ENCODE assay signal across 9 cellular contexts in genomic region chr19:18865973-18866799, GRCh38. TPM values are rescaled to one million over a fixed set of nuclear protein-coding genes. Genes with fewer than 3 reads are reported as not detected.
DNase-seq lines count a peak whose midpoint lies in the region; ATAC-seq and TF ChIP-seq lines count a peak whose summit lies in the region.
"Had no signal": no experiment of that assay in that cellular context is flagged by ENCODE, and none has a peak within 500 bp of the region (broad histone marks: within the 10 kb centered on the region; RNA-seq: fewer than 3 reads in every experiment).

No MANE protein-coding gene starts in this region.

- H3K4me1 Mint-ChIP-seq in activated naive CD8-positive, alpha-beta T cell treated with anti-CD3 and anti-CD28 coated beads, Interleukin-2, amount 10 ng/mL, durations not matched to agents 7 days and 5 days, result peaks cover 3% of the 10 kb centered on the region

- intact Hi-C loops in HCT116 (cut with micrococcal nuclease), result no loop called here
- intact Hi-C loops in heart left ventricle (cut with DNase I), result loop anchor here in 1 of 10 donors (5.0 kb wide), 1 partner anchor 274 kb away; no protein-coding TSS in a partner anchor

- H3K27ac ChIP-seq in HCT116 (ENCODE audit: low read depth, low read length), result peak overlapping the region; percentile 24; the same call in 1 of the 2 replicates
- no peak overlapping the region for H3K27ac ChIP-seq in heart left ventricle

- no peak for TF ChIP-seq POLR2A in HCT116 (IDR thresholded peaks at IDR 0.05; ENCODE audit: borderline replicate concordance, extremely low read depth, insufficient read depth, insufficient read length)
- TF ChIP-seq POLR2A in heart left ventricle (IDR thresholded peaks at IDR 0.05), result peak in 1 of 2 donors; percentile 9

- H3K9me3 ChIP-seq in HCT116 (ENCODE audit: control insufficient read depth in 1 of 2, insufficient read depth in 1 of 2, low read depth in 1 of 2, low read length in 2 of 2), result no peaks in the 10 kb centered on the region
- H3K9me3 ChIP-seq in heart left ventricle, result no peaks in the 10 kb centered on the region

- no TSS peak for BruUV-seq in HCT116 (replicated peaks; lab: Mats Ljungman, UMichigan)

- peak; percentile 74 for TF ChIP-seq RAD21 in HCT116 (IDR thresholded peaks at IDR 0.05; ENCODE audit: low read depth)

- ATAC-seq in HCT116 (peak; percentile 89), heart left ventricle (peak; percentile 38 to 86 (median 79)), HG03135 (IDR thresholded peaks at IDR 0.05; ENCODE audit: unreplicated experiment) (no peak)
- peak; percentile 69 for ATAC-seq in activated naive CD8-positive, alpha-beta T cell treated with anti-CD3 and anti-CD28 coated beads, Interleukin-2, amount 10 ng/mL, durations not matched to agents 7 days and 5 days (ENCODE audit: low read depth)

- peaks cover 30 to 55% of the 10 kb centered on the region in 2 experiments for H3K36me3 ChIP-seq in HCT116 (ENCODE audit: control insufficient read depth in 1 of 2, insufficient read depth in 2 of 2, low read length in 2 of 2)
- H3K36me3 ChIP-seq in heart left ventricle, result peaks cover 8 to 74% (median 70%) of the 10 kb centered on the region in 9 donors

- H3K4me3 Mint-ChIP-seq in activated naive CD8-positive, alpha-beta T cell treated with anti-CD3 and anti-CD28 coated beads, Interleukin-2, amount 10 ng/mL, durations not matched to agents 7 days and 5 days, result no peak overlapping the region

- no peaks in the 10 kb centered on the region for H4K20me1 ChIP-seq in HCT116 (ENCODE audit: insufficient read depth)

- peak; percentile 68 for DNase-seq in Ammon's horn (ENCODE audit: low spot score)
- no peak for DNase-seq in HCT116 (ENCODE audit: low read depth, low spot score)
- peak; percentile 68 for DNase-seq in SKM-1 treated with dmso at 0.1 percent for 144 hours (lab: John Stamatoyannopoulos, UW; ENCODE audit: unreplicated experiment)
- peak; percentile 78 for DNase-seq in activated naive CD8-positive, alpha-beta T cell treated with anti-CD3 and anti-CD28 coated beads, Interleukin-2, amount 10 ng/mL, durations not matched to agents 7 days and 5 days
- peak in 4 of 5 donors; percentile 53 to 69 (median 62) for DNase-seq in heart left ventricle
- DNase-seq in putamen (ENCODE audit: low spot score), result peak; percentile 56
- DNase-seq in NCI-H2029 (lab: John Stamatoyannopoulos, UW), result no peak

- CTCF ChIA-PET in HCT116 (lab: Charles Lee), result interaction anchor here (0.8 to 1.7 kb wide), 3 partner anchors 10 to 121 kb away, joined by 3 to 12 read pairs (median 4); no protein-coding TSS in a partner anchor

- RAD21 ChIA-PET in HCT116 (lab: Charles Lee; ENCODE audit: low non-redundant PET in 1 of 2, low total read pairs in 2 of 2, uncharacterized antibody in 2 of 2, unreplicated experiment in 2 of 2), result no interaction called here

- peaks cover 2% of the 10 kb centered on the region; the same call in 1 of the 2 replicates for H3K79me2 ChIP-seq in HCT116 (ENCODE audit: insufficient read depth, low read length)

- H3K9me3 Mint-ChIP-seq in activated naive CD8-positive, alpha-beta T cell treated with anti-CD3 and anti-CD28 coated beads, Interleukin-2, amount 10 ng/mL, durations not matched to agents 7 days and 5 days, result no peaks in the 10 kb centered on the region

- H3K27me3 Mint-ChIP-seq in activated naive CD8-positive, alpha-beta T cell treated with anti-CD3 and anti-CD28 coated beads, Interleukin-2, amount 10 ng/mL, durations not matched to agents 7 days and 5 days, result peaks cover 3% of the 10 kb centered on the region

- no peak overlapping the region for H3K4me2 ChIP-seq in HCT116 (ENCODE audit: low read length)

- POLR2A ChIA-PET in HCT116 (lab: Charles Lee), result no interaction called here
- POLR2A ChIA-PET in activated naive CD8-positive, alpha-beta T cell treated with anti-CD3 and anti-CD28 coated beads, Interleukin-2, amount 10 ng/mL, durations not matched to agents 7 days and 5 days (lab: Charles Lee), result no interaction called here

- H3K4me1 ChIP-seq in HCT116 (ENCODE audit: control insufficient read depth in 1 of 2, insufficient read depth in 2 of 2, low read length in 2 of 2) (peaks cover 0 to 2% of the 10 kb centered on the region in 2 experiments; a peak in 1 of 4 replicates), heart left ventricle (peaks cover 2 to 36% (median 10%) of the 10 kb centered on the region in 12 donors)

- no peak overlapping the region for H2AFZ ChIP-seq in HCT116 (ENCODE audit: low read depth, low read length, poor library complexity, severe bottlenecking)

- H3K9ac ChIP-seq in HCT116 (ENCODE audit: low read length), result no peak overlapping the region

- no peaks in the 10 kb centered on the region for H3K27me3 ChIP-seq in HCT116 (ENCODE audit: insufficient read depth, low read length)
- H3K27me3 ChIP-seq in heart left ventricle, result peaks cover 0 to 14% (median 6%) of the 10 kb centered on the region in 9 donors

- 39 to 46% (median 41%) methylated on average over 35 to 38 of the region's 38 CpGs for WGBS in heart left ventricle, 4 donors

- H3K36me3 Mint-ChIP-seq in activated naive CD8-positive, alpha-beta T cell treated with anti-CD3 and anti-CD28 coated beads, Interleukin-2, amount 10 ng/mL, durations not matched to agents 7 days and 5 days, result peaks cover 19% of the 10 kb centered on the region

- no peaks in the 10 kb centered on the region for H3K9me2 ChIP-seq in HCT116 (ENCODE audit: insufficient read depth)

- H3K4me3 ChIP-seq in HCT116 (replicated peaks in 1 of 2; ENCODE audit: low read depth in 1 of 2, low read length in 2 of 2) (no peak overlapping the region), heart left ventricle (peak overlapping the region in 1 of 12 donors; percentile 7)

- TF ChIP-seq CTCF in HCT116 (IDR thresholded peaks at IDR 0.05 in 2 of 3, conservative IDR thresholded peaks at IDR 0.05 in 1 of 3; ENCODE audit: borderline replicate concordance in 1 of 3, insufficient read depth in 1 of 3, low read depth in 2 of 3, low read length in 2 of 3) (peak; percentile 97 to 99 (median 99)), heart left ventricle (IDR thresholded peaks at IDR 0.05) (peak; percentile 94 to 100 (median 98))

- H3K27ac Mint-ChIP-seq in activated naive CD8-positive, alpha-beta T cell treated with anti-CD3 and anti-CD28 coated beads, Interleukin-2, amount 10 ng/mL, durations not matched to agents 7 days and 5 days, result no peak overlapping the region

TF ChIP-seq in HCT116, 20 proteins besides CTCF, POLR2A, EP300 and RAD21:
- TF ChIP-seq YY1 (IDR thresholded peaks at IDR 0.05; ENCODE audit: extremely low read depth, insufficient replicate concordance, low read depth, low read length), result no peak
- TF ChIP-seq, protein P1, sequence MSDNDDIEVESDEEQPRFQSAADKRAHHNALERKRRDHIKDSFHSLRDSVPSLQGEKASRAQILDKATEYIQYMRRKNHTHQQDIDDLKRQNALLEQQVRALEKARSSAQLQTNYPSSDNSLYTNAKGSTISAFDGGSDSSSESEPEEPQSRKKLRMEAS (IDR thresholded peaks at IDR 0.05), result 0 out of 2 replicates have a peak, but pooled peaks have one; percentile 54
TF ChIP-seq in HCT116: peak in this region for 1.

RNA-seq across cellular contexts. Expression of gene CERS1, which starts 29.8 kb away (rescaled TPM):
- total RNA-seq in HCT116 (2021; ENCODE audit: unreplicated experiment), result 0.96 TPM
- polyA plus RNA-seq in HCT116 (2012), result 0.55 and 0.76 TPM in 2 replicates
- total RNA-seq in activated naive CD8-positive, alpha-beta T cell treated with anti-CD3 and anti-CD28 coated beads, Interleukin-2, amount 10 ng/mL, durations not matched to agents 7 days and 5 days, result not detected
- total RNA-seq in heart left ventricle, result 1 to 10 TPM in 4 of 9 donors, under 1 TPM in 5; 0.21 to 2.1 (median 0.72) TPM
- under 1 TPM; 0.27 to 0.40 TPM for polyA plus RNA-seq in heart left ventricle
- total RNA-seq: mononuclear cell had no signal

RNA-seq across cellular contexts. Expression of gene UPF1, which starts 34.4 kb away (rescaled TPM):
- 78.5 TPM for total RNA-seq in HCT116 (2021; ENCODE audit: unreplicated experiment)
- 41.7 and 42.1 TPM in 2 replicates for polyA plus RNA-seq in HCT116 (2012)
- total RNA-seq in activated naive CD8-positive, alpha-beta T cell treated with anti-CD3 and anti-CD28 coated beads, Interleukin-2, amount 10 ng/mL, durations not matched to agents 7 days and 5 days, result 10 to 100 TPM; 90.4 to 93.2 TPM
- 10 to 100 TPM; 27.5 to 84.4 (median 40.2) TPM for total RNA-seq in heart left ventricle
- polyA plus RNA-seq in heart left ventricle, result 10 to 100 TPM; 33.4 to 34.3 TPM

RNA-seq across cellular contexts. Expression of gene COPE, which starts 53.0 kb away (rescaled TPM):
- total RNA-seq in HCT116 (2021; ENCODE audit: unreplicated experiment) (263 TPM), heart left ventricle (100 to 1,000 TPM in 8 of 9 donors, 10 to 100 TPM in 1; 94.0 to 241 (median 123) TPM)
- 279 and 360 TPM in 2 replicates for polyA plus RNA-seq in HCT116 (2012)
- total RNA-seq in activated naive CD8-positive, alpha-beta T cell treated with anti-CD3 and anti-CD28 coated beads, Interleukin-2, amount 10 ng/mL, durations not matched to agents 7 days and 5 days, result 100 to 1,000 TPM; 209 to 213 TPM
- 100 to 1,000 TPM; 172 to 216 TPM for polyA plus RNA-seq in heart left ventricle

RNA-seq across cellular contexts. Expression of gene DDX49, which starts 53.3 kb away (rescaled TPM):
- total RNA-seq in HCT116 (2021; ENCODE audit: unreplicated experiment) (51.9 TPM), heart left ventricle (10 to 100 TPM; 14.3 to 49.9 (median 25.9) TPM)
- polyA plus RNA-seq in HCT116 (2012), result 41.1 and 44.3 TPM in 2 replicates
- total RNA-seq in activated naive CD8-positive, alpha-beta T cell treated with anti-CD3 and anti-CD28 coated beads, Interleukin-2, amount 10 ng/mL, durations not matched to agents 7 days and 5 days, result 10 to 100 TPM; 42.3 to 42.8 TPM
- polyA plus RNA-seq in heart left ventricle, result 10 to 100 TPM; 41.2 to 56.9 TPM

Comparison
In these comparisons a context has a peak if more than half of its experiments do, and no peak if none do; other contexts are left out.
1. DNase-seq: peak in Ammon's horn (single experiment), SKM-1 treated with dmso at 0.1 percent for 144 hours (single experiment), activated naive CD8-positive, alpha-beta T cell treated with anti-CD3 and anti-CD28 coated beads, Interleukin-2, amount 10 ng/mL, durations not matched to agents 7 days and 5 days (single experiment), heart left ventricle (4 of 5) and putamen (single experiment); none in HCT116 (single experiment) and NCI-H2029 (single experiment).